21 cellular contexts compared by ENCODE assay signal in the genomic region with DNA sequence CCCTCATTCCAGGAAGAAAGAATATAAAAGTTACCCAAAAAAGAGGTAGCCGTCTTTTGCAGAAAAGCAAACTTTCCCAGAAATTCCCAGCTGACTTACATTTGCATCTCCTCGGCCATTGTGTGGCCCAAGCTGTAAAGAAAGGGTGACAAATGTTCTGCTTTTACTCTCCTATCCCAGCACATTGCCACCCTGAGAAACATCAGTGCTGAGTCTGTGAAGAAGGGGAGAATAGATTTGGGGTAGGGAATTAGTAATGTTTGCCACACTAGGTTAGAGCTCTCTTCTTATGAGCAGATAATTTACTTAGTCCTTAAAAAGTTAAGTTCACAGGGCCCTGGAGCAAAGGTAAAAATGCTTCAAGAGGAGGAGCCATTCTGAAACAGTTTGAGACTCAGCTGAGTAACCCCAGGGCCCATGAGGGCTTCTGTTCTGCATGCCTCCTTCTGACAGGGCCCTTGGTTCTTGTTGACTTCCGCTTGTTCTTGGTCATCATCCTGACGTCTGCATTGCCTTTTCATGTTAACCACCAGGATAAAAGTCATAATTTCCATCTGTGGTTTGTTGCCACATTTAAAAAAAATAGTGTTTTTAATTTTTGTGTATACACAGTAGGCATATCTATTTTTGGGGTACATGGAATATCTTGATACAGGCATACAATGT.
DNase-seq lines count a peak whose midpoint lies in the region; ATAC-seq and TF ChIP-seq lines count a peak whose summit lies in the region.
"Had no signal": no experiment of that assay in that cellular context is flagged by ENCODE, and none has a peak within 500 bp of the region (broad histone marks: within the 10 kb centered on the region; RNA-seq: fewer than 3 reads in every experiment).

No MANE protein-coding gene starts in this region.

- POLR2A ChIA-PET in CD4-positive, alpha-beta T cell (lab: Charles Lee), result interaction anchor here (1.4 kb wide), 1 partner anchor 14 kb away, joined by 3 read pairs; no protein-coding TSS in a partner anchor
- POLR2A ChIA-PET in naive thymus-derived CD4-positive, alpha-beta T cell (lab: Charles Lee), result interaction anchor here (0.6 to 0.7 kb wide), 2 partner anchors 10 to 16 kb away, joined by 3 to 4 read pairs; no protein-coding TSS in a partner anchor

- H3K36me3 ChIP-seq in naive thymus-derived CD4-positive, alpha-beta T cell (ENCODE audit: control insufficient read depth in 2 of 3, insufficient read depth in 3 of 3, low read length in 3 of 3), result no peaks in the 10 kb centered on the region
- no peaks in the 10 kb centered on the region for H3K36me3 ChIP-seq in lower lobe of right lung
- H3K36me3 ChIP-seq: thyroid gland, WERI-Rb-1 had no signal

- H3K36me3 Mint-ChIP-seq in CD4-positive, alpha-beta T cell (ENCODE audit: low read depth), result no peaks in the 10 kb centered on the region
- peaks cover 0 to 26% (median 0%) of the 10 kb centered on the region in 5 donors for H3K36me3 Mint-ChIP-seq in naive thymus-derived CD4-positive, alpha-beta T cell
- H3K36me3 Mint-ChIP-seq: IgD-negative memory B cell had no signal

- peaks cover 30% of the 10 kb centered on the region for H3K4me1 Mint-ChIP-seq in CD4-positive, alpha-beta T cell (ENCODE audit: low read depth)
- H3K4me1 Mint-ChIP-seq in naive thymus-derived CD4-positive, alpha-beta T cell, result peaks cover 9 to 41% (median 26%) of the 10 kb centered on the region in 7 donors
- H3K4me1 Mint-ChIP-seq: B cell, IgD-negative memory B cell had no signal

- peak overlapping the region; percentile 75 for H3K27ac Mint-ChIP-seq in CD4-positive, alpha-beta T cell
- peak overlapping the region; percentile 50 to 94 (median 78) for H3K27ac Mint-ChIP-seq in naive thymus-derived CD4-positive, alpha-beta T cell
- H3K27ac Mint-ChIP-seq: B cell, HFFc6, IgD-negative memory B cell had no signal

- peak in 2 of 10 experiments; percentile 13 to 50 for DNase-seq in CD4-positive, alpha-beta T cell
- DNase-seq in T-helper 1 cell, result peak in 3 of 5 donors; percentile 11 to 88 (median 28)
- DNase-seq in activated T-helper 1 cell treated with Interleukin-2 at 50 U/mL for 16 hours (ENCODE audit: low read depth), result peak; percentile 5
- peak in 7 of 9 donors; percentile 23 to 68 (median 44) for DNase-seq in naive thymus-derived CD4-positive, alpha-beta T cell
- DNase-seq in lower lobe of right lung, result no peak
- no peak for DNase-seq in SW 1271 (lab: John Stamatoyannopoulos, UW)
- DNase-seq in HCEC 1CT, result no peak
- no peak for DNase-seq in SHP77 treated with DMSO at 0.1 percent for 48 hours (lab: John Stamatoyannopoulos, UW)
- DNase-seq: effector CD8-positive, alpha-beta T cell; HFFc6; hippocampal formation; left colon; NCI-H2107; NCI-H526; PC-3; posterior cingulate gyrus; thyroid gland; WERI-Rb-1 had no signal

- intact Hi-C loops in CD4-positive, alpha-beta T cell (cut with DNase I, micrococcal nuclease), result loop anchor here in 1 of 2 experiments (5.0 kb wide), 1 partner anchor 36 kb away; no protein-coding TSS in a partner anchor
- intact Hi-C loops in naive thymus-derived CD4-positive, alpha-beta T cell (cut with micrococcal nuclease), result loop anchor here in 1 of 2 donors (1.0 to 2.0 kb wide), 2 partner anchors 18 to 31 kb away; no protein-coding TSS in a partner anchor
- intact Hi-C loops in lower lobe of right lung (cut with DNase I), result no loop called here

- peak; percentile 95 for ATAC-seq in CD4-positive, alpha-beta T cell (ENCODE audit: poor library complexity)
- ATAC-seq in naive thymus-derived CD4-positive, alpha-beta T cell, result peak; percentile 85
- no peak for ATAC-seq in lower lobe of right lung
- ATAC-seq: left colon, PC-3 had no signal

- no peaks in the 10 kb centered on the region for H3K27me3 Mint-ChIP-seq in CD4-positive, alpha-beta T cell
- no peaks in the 10 kb centered on the region for H3K27me3 Mint-ChIP-seq in naive thymus-derived CD4-positive, alpha-beta T cell

- peak overlapping the region; percentile 5 for H3K4me3 Mint-ChIP-seq in CD4-positive, alpha-beta T cell
- peak overlapping the region in 4 of 10 donors; percentile 35 to 66 (median 52) for H3K4me3 Mint-ChIP-seq in naive thymus-derived CD4-positive, alpha-beta T cell
- H3K4me3 Mint-ChIP-seq: B cell, HFFc6, IgD-negative memory B cell had no signal

- H3K9me3 Mint-ChIP-seq in CD4-positive, alpha-beta T cell, result no peaks in the 10 kb centered on the region
- peaks cover 0 to 13% (median 0%) of the 10 kb centered on the region in 11 donors for H3K9me3 Mint-ChIP-seq in naive thymus-derived CD4-positive, alpha-beta T cell
- H3K9me3 Mint-ChIP-seq: IgD-negative memory B cell had no signal

- H3K4me1 ChIP-seq in naive thymus-derived CD4-positive, alpha-beta T cell (ENCODE audit: control insufficient read depth in 2 of 2, insufficient read depth in 2 of 2, low read length in 2 of 2), result no peaks in the 10 kb centered on the region
- no peaks in the 10 kb centered on the region for H3K4me1 ChIP-seq in lower lobe of right lung
- H3K4me1 ChIP-seq: thyroid gland had no signal

- H3K27me3 ChIP-seq in CD4-positive, alpha-beta T cell (ENCODE audit: control insufficient read depth, insufficient read depth, low read length), result no peaks in the 10 kb centered on the region
- H3K27me3 ChIP-seq in naive thymus-derived CD4-positive, alpha-beta T cell (ENCODE audit: control insufficient read depth in 2 of 2, insufficient read depth in 2 of 2, low read length in 2 of 2), result no peaks in the 10 kb centered on the region
- no peaks in the 10 kb centered on the region for H3K27me3 ChIP-seq in lower lobe of right lung (ENCODE audit: low read depth)
- H3K27me3 ChIP-seq: thyroid gland had no signal

- H3K4me3 ChIP-seq in naive thymus-derived CD4-positive, alpha-beta T cell (ENCODE audit: low read length), result no peak overlapping the region
- no peak overlapping the region for H3K4me3 ChIP-seq in lower lobe of right lung
- H3K4me3 ChIP-seq: smooth muscle cell, thyroid gland had no signal

- TF ChIP-seq CTCF in CD4-positive, alpha-beta T cell (IDR thresholded peaks at IDR 0.05), result no peak
- no peak for TF ChIP-seq CTCF in lower lobe of right lung (IDR thresholded peaks at IDR 0.05)

- H3K9me3 ChIP-seq in CD4-positive, alpha-beta T cell (ENCODE audit: control insufficient read depth, low read length), result no peaks in the 10 kb centered on the region
- H3K9me3 ChIP-seq in naive thymus-derived CD4-positive, alpha-beta T cell (ENCODE audit: control insufficient read depth in 2 of 3, low read length in 3 of 3), result no peaks in the 10 kb centered on the region
- no peaks in the 10 kb centered on the region for H3K9me3 ChIP-seq in lower lobe of right lung
- H3K9me3 ChIP-seq: thyroid gland had no signal

- CTCF ChIA-PET in CD4-positive, alpha-beta T cell (lab: Charles Lee), result interaction anchor here (0.7 kb wide), 1 partner anchor 95 kb away, joined by 3 read pairs; no protein-coding TSS in a partner anchor
- CTCF ChIA-PET in naive thymus-derived CD4-positive, alpha-beta T cell (lab: Charles Lee), result no interaction called here

- no peak overlapping the region for H3K27ac ChIP-seq in CD4-positive, alpha-beta T cell (ENCODE audit: low read depth, low read length)
- no peak overlapping the region for H3K27ac ChIP-seq in naive thymus-derived CD4-positive, alpha-beta T cell (ENCODE audit: low read depth, low read length)
- no peak overlapping the region for H3K27ac ChIP-seq in lower lobe of right lung
- H3K27ac ChIP-seq: thyroid gland, WERI-Rb-1 had no signal

Comparison
In these comparisons a context has a peak if more than half of its experiments do, and no peak if none do; other contexts are left out.
1. ATAC-seq: peak in CD4-positive, alpha-beta T cell (single experiment) and naive thymus-derived CD4-positive, alpha-beta T cell (single experiment); none in lower lobe of right lung (0 of 2).
2. DNase-seq: peak in T-helper 1 cell (3 of 5), activated T-helper 1 cell treated with Interleukin-2 at 50 U/mL for 16 hours (single experiment) and naive thymus-derived CD4-positive, alpha-beta T cell (7 of 9); none in lower lobe of right lung (single experiment), SW 1271 (0 of 2), HCEC 1CT (single experiment) and SHP77 treated with DMSO at 0.1 percent for 48 hours (single experiment).